In the genomic region with DNA sequence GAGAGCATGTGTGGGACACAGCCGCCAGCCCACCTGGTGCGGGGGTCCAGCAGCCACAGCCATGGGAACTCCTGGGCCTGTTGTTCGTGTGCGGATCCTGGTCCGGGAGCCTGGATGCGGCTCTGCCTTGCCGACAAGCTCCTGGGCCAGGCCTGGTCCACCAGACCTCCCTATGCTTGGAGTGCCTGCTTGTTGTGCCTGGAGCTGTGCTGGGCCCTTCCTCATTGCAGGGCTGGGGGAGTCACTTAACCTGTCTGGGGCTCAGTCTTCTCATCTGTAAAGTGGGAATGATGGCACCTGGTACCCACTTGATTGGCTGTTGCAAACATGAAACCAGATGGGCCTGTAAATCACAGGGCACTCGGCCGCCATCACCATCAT, we compare ENCODE assay signal across 27 cellular contexts. TPM values are rescaled to one million over a fixed set of nuclear protein-coding genes. Genes with fewer than 3 reads are reported as not detected.
"Had no signal": no experiment of that assay in that cellular context is flagged by ENCODE, and none has a peak within 500 bp of the region (broad histone marks: within the 10 kb centered on the region; RNA-seq: fewer than 3 reads in every experiment).

No MANE protein-coding gene starts in this region.

- H3K4me3 Mint-ChIP-seq: activated CD4-positive, alpha-beta memory T cell treated with anti-CD3 and anti-CD28 coated beads, Interleukin-2, amount 10 ng/mL, durations not matched to agents 7 days and 5 days; activated CD8-positive, alpha-beta memory T cell treated with anti-CD3 and anti-CD28 coated beads, Interleukin-2, amount 10 ng/mL, durations not matched to agents 7 days and 5 days; activated naive CD8-positive, alpha-beta T cell treated with anti-CD3 and anti-CD28 coated beads, Interleukin-2, amount 50 U/mL, for 24 hours; memory B cell; nephron progenitor cell; stimulated activated effector memory CD8-positive, alpha-beta T cell treated with anti-CD3 and anti-CD28 coated beads, Interleukin-12 subunit alpha, Interleukin-12 subunit beta, amount 100 ng/mL, for 72 hours had no signal

- H3K27ac Mint-ChIP-seq: activated CD4-positive, alpha-beta memory T cell treated with anti-CD3 and anti-CD28 coated beads, Interleukin-2, amount 10 ng/mL, durations not matched to agents 7 days and 5 days; activated CD8-positive, alpha-beta memory T cell treated with anti-CD3 and anti-CD28 coated beads, Interleukin-2, amount 10 ng/mL, durations not matched to agents 7 days and 5 days; activated naive CD8-positive, alpha-beta T cell treated with anti-CD3 and anti-CD28 coated beads, Interleukin-2, amount 50 U/mL, for 24 hours; memory B cell; nephron progenitor cell had no signal

- H3K27ac ChIP-seq: skin epidermis, testis, uterus had no signal

- H3K27me3 Mint-ChIP-seq: activated CD4-positive, alpha-beta memory T cell treated with anti-CD3 and anti-CD28 coated beads, Interleukin-2, amount 10 ng/mL, durations not matched to agents 7 days and 5 days; activated CD8-positive, alpha-beta memory T cell treated with anti-CD3 and anti-CD28 coated beads, Interleukin-2, amount 10 ng/mL, durations not matched to agents 7 days and 5 days; activated naive CD8-positive, alpha-beta T cell treated with anti-CD3 and anti-CD28 coated beads, Interleukin-2, amount 50 U/mL, for 24 hours had no signal

- H3K4me1 ChIP-seq: uterus had no signal

- H3K4me3 ChIP-seq: cardiac muscle cell, skin epidermis, testis, uterus had no signal

- H3K36me3 Mint-ChIP-seq: activated CD8-positive, alpha-beta memory T cell treated with anti-CD3 and anti-CD28 coated beads, Interleukin-2, amount 10 ng/mL, durations not matched to agents 7 days and 5 days; memory B cell; stimulated activated effector memory CD8-positive, alpha-beta T cell treated with anti-CD3 and anti-CD28 coated beads, Interleukin-12 subunit alpha, Interleukin-12 subunit beta, amount 100 ng/mL, for 72 hours had no signal

- H3K27me3 ChIP-seq: cardiac muscle cell, testis, uterus had no signal

- DNase-seq: activated CD4-positive, alpha-beta memory T cell treated with anti-CD3 and anti-CD28 coated beads, Interleukin-2, amount 10 ng/mL, durations not matched to agents 7 days and 5 days; activated CD4-positive, alpha-beta T cell treated with anti-CD3 and anti-CD28 coated beads for 4 hours; activated CD4-positive, CD25-positive, alpha-beta regulatory T cell; activated CD8-positive, alpha-beta memory T cell treated with anti-CD3 and anti-CD28 coated beads, Interleukin-2, amount 10 ng/mL, durations not matched to agents 7 days and 5 days; activated effector memory CD4-positive, alpha-beta T cell treated with anti-CD3 and anti-CD28 coated beads, Interleukin-2, amount 50 U/mL, for 16 hours; activated naive CD4-positive, alpha-beta T cell treated with anti-CD3 and anti-CD28 coated beads, Interleukin-2, amount 50 U/mL, for 16 hours; activated naive CD8-positive, alpha-beta T cell treated with anti-CD3 and anti-CD28 coated beads, Interleukin-2, amount 50 U/mL, for 24 hours; activated T-cell treated with anti-CD3 and anti-CD28 coated beads for 4 hours; effector memory CD4-positive, alpha-beta T cell; foreskin melanocyte; glutamatergic neuron; nephron progenitor cell; stimulated activated CD4-positive, alpha-beta T cell treated with anti-CD3 and anti-CD28 coated beads, Interleukin-1b, Interleukin-23, amount 100 ng/mL, for 48 hours; T-helper 1 cell; testis; trophoblast cell; uterus had no signal

- H3K9me3 ChIP-seq: testis, uterus had no signal

- H3K36me3 ChIP-seq: cardiac muscle cell, uterus had no signal

- ATAC-seq: activated CD8-positive, alpha-beta memory T cell treated with anti-CD3 and anti-CD28 coated beads, Interleukin-2, amount 10 ng/mL, durations not matched to agents 7 days and 5 days; activated naive CD8-positive, alpha-beta T cell treated with anti-CD3 and anti-CD28 coated beads, Interleukin-2, amount 50 U/mL, for 24 hours; esophagus mucosa; stimulated activated effector memory CD8-positive, alpha-beta T cell treated with anti-CD3 and anti-CD28 coated beads, Interleukin-12 subunit alpha, Interleukin-12 subunit beta, amount 100 ng/mL, for 72 hours had no signal

RNA-seq across cellular contexts. Expression of a gene that starts 15.7 kb away (rescaled TPM):
- total RNA-seq: activated CD4-positive, alpha-beta memory T cell treated with anti-CD3 and anti-CD28 coated beads, Interleukin-2, amount 10 ng/mL, durations not matched to agents 7 days and 5 days; activated CD8-positive, alpha-beta memory T cell treated with anti-CD3 and anti-CD28 coated beads, Interleukin-2, amount 10 ng/mL, durations not matched to agents 7 days and 5 days; cardiac muscle cell; dermis microvascular lymphatic vessel endothelial cell; endothelial cell of umbilical vein; esophagus mucosa; lower leg skin; omental fat pad; posterior vena cava; uterus had no signal
- polyA plus RNA-seq: cardiac muscle cell, endothelial cell of umbilical vein had no signal
